ENCODE assay signal across 16 cellular contexts in the genomic region with DNA sequence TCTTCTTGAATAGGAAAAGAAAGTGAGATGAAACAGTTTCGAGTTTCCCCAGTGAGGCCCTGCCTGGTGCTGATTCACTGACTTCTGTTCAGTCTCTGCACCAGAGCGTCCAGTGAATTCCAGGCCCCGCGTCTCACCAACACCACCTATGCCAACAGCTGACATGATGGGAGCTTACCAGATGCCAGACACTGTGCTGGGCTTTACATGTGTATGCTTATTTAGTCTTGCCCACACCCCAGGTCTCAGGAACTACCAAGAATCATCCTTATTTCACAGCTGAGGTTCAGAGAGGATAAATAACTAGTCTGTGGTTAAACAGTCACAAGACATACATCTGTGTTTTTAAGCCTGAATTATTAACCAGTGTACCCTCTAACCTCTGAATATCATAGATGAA. TPM values are rescaled to one million over a fixed set of nuclear protein-coding genes. Genes with fewer than 3 reads are reported as not detected.
DNase-seq lines count a peak whose midpoint lies in the region; ATAC-seq and TF ChIP-seq lines count a peak whose summit lies in the region.
"Had no signal": no experiment of that assay in that cellular context is flagged by ENCODE, and none has a peak within 500 bp of the region (broad histone marks: within the 10 kb centered on the region; RNA-seq: fewer than 3 reads in every experiment).

No MANE protein-coding gene starts in this region.

- H3K4me3 ChIP-seq in fibroblast of mammary gland (ENCODE audit: control insufficient read depth, low read depth, low read length) = no peak overlapping the region
- H3K4me3 ChIP-seq: adrenal gland, ovary, SJSA1 had no signal

- H3K27me3 Mint-ChIP-seq in osteocyte (ENCODE audit: unreplicated experiment) = peaks cover 6% of the 10 kb centered on the region

- no peaks in the 10 kb centered on the region for H3K9me3 Mint-ChIP-seq in osteocyte (ENCODE audit: unreplicated experiment)

- ATAC-seq in HG02840 (IDR thresholded peaks at IDR 0.05; ENCODE audit: low FRiP score, unreplicated experiment) = no peak
- ATAC-seq: activated T-cell treated with anti-CD3 and anti-CD28 coated beads, Interleukin-2, amount 50 U/mL, for 72 hours had no signal

- DNase-seq in GM03348 (ENCODE audit: low spot score) (peak; percentile 43), HS-5 (ENCODE audit: low read depth) (peak; percentile 20), fibroblast of mammary gland (ENCODE audit: low read depth) (peak; percentile 7), osteocyte (ENCODE audit: extremely low spot score, unreplicated experiment) (no peak), NCI-H2227 (lab: John Stamatoyannopoulos, UW; ENCODE audit: unreplicated experiment) (no peak)
- DNase-seq in stimulated activated CD8-positive, alpha-beta memory T cell treated with anti-CD3 and anti-CD28 coated beads, Interleukin-4, amount 100 ng/mL, for 48 hours = no peak
- DNase-seq in activated effector memory CD4-positive, alpha-beta T cell treated with anti-CD3 and anti-CD28 coated beads, Interleukin-2, amount 50 U/mL, for 16 hours = no peak
- DNase-seq: activated CD4-positive, alpha-beta T cell treated with anti-CD3 and anti-CD28 coated beads, Interleukin-2, amount 50 U/mL, for 4 hours; activated T-cell treated with anti-CD3 and anti-CD28 coated beads, Interleukin-2, amount 50 U/mL, for 72 hours; adrenal gland; NCI-H1105 treated with DMSO at 0.1 percent for 48 hours; NCI-H2171 treated with DMSO at 0.1 percent for 48 hours; ovary had no signal

- no peaks in the 10 kb centered on the region for H3K36me3 Mint-ChIP-seq in osteocyte (ENCODE audit: unreplicated experiment)

- H3K4me3 Mint-ChIP-seq in osteocyte (ENCODE audit: unreplicated experiment) = no peak overlapping the region
- H3K4me3 Mint-ChIP-seq: activated T-cell treated with anti-CD3 and anti-CD28 coated beads, Interleukin-2, amount 50 U/mL, for 72 hours had no signal

- H3K4me1 Mint-ChIP-seq in osteocyte (ENCODE audit: unreplicated experiment) = peaks cover 23% of the 10 kb centered on the region

- TF ChIP-seq CTCF in fibroblast of mammary gland (conservative IDR thresholded peaks at IDR 0.05; ENCODE audit: control insufficient read depth, insufficient read depth, low read depth, low read length) (no peak), osteocyte (IDR thresholded peaks at IDR 0.05) (no peak)

- H3K27ac Mint-ChIP-seq in osteocyte (ENCODE audit: unreplicated experiment) = peak overlapping the region; percentile 72
- H3K27ac Mint-ChIP-seq: activated T-cell treated with anti-CD3 and anti-CD28 coated beads, Interleukin-2, amount 50 U/mL, for 72 hours had no signal

RNA-seq across cellular contexts. Expression of a gene that starts 29.1 kb away (rescaled TPM):
- total RNA-seq in osteocyte = 0.38 and 0.63 TPM in 2 replicates
- total RNA-seq: activated T-cell treated with anti-CD3 and anti-CD28 coated beads, Interleukin-2, amount 50 U/mL, for 72 hours; SJSA1; temporal lobe had no signal

Comparison
In these comparisons a context has a peak if more than half of its experiments do, and no peak if none do; other contexts are left out.
1. DNase-seq: peak in GM03348 (single experiment), HS-5 (single experiment) and fibroblast of mammary gland (single experiment); none in osteocyte (single experiment), NCI-H2227 (single experiment), stimulated activated CD8-positive, alpha-beta memory T cell treated with anti-CD3 and anti-CD28 coated beads, Interleukin-4, amount 100 ng/mL, for 48 hours (single experiment) and activated effector memory CD4-positive, alpha-beta T cell treated with anti-CD3 and anti-CD28 coated beads, Interleukin-2, amount 50 U/mL, for 16 hours (single experiment).